ENCODE assay signal across 1 cellular context in genomic region chr5:123125172-123125508, GRCh38.
TF ChIP-seq lines count a peak whose summit lies in the region.

No MANE protein-coding gene starts in this region.

TF ChIP-seq in HEK293, 187 proteins besides CTCF, POLR2A, EP300 and RAD21 (continued from another document and continues in another):
- TF ChIP-seq OSR2 (tag by site-specific recombination; IDR thresholded peaks at IDR 0.05) (peak; percentile 86), ZSCAN30 (tag by site-specific recombination; IDR thresholded peaks at IDR 0.05) (no peak), ZSCAN23 (tag by site-specific recombination; IDR thresholded peaks at IDR 0.05) (peak; percentile 68; the same call in 1 of the 2 replicates), BCL6B (tag by site-specific recombination; IDR thresholded peaks at IDR 0.05) (0 out of 2 replicates have a peak, but pooled peaks have one; percentile 41), ZBTB26 (tag by site-specific recombination; optimal IDR thresholded peaks at IDR 0.05) (no peak), ZNF221 (tag by site-specific recombination; IDR thresholded peaks at IDR 0.05; ENCODE audit: borderline replicate concordance) (no peak), SETDB1 (IDR thresholded peaks at IDR 0.05; ENCODE audit: insufficient read length, low read length) (no peak), ZNF138 (tag by site-specific recombination; IDR thresholded peaks at IDR 0.05; ENCODE audit: borderline replicate concordance) (no peak), KLF9 (tag by site-specific recombination; IDR thresholded peaks at IDR 0.05; ENCODE audit: low read depth) (no peak), ZNF707 (tag by site-specific recombination; IDR thresholded peaks at IDR 0.05) (no peak), ZNF623 (tag by site-specific recombination; IDR thresholded peaks at IDR 0.05) (no peak), ZNF211 (tag by site-specific recombination; IDR thresholded peaks at IDR 0.05; ENCODE audit: low read depth) (no peak), KLF1 (tag by site-specific recombination; IDR thresholded peaks at IDR 0.05) (no peak), ZBTB10 (tag by site-specific recombination; IDR thresholded peaks at IDR 0.05) (no peak), ZNF362 (tag by site-specific recombination; IDR thresholded peaks at IDR 0.05) (peak; percentile 51; the same call in 1 of the 2 replicates), ZNF416 (tag by site-specific recombination; IDR thresholded peaks at IDR 0.05) (no peak), ZBTB44 (tag by site-specific recombination; IDR thresholded peaks at IDR 0.05) (peak; percentile 67; the same call in 1 of the 2 replicates), ZNF37A (tag by site-specific recombination; IDR thresholded peaks at IDR 0.05) (no peak), ZNF132 (tag by site-specific recombination; IDR thresholded peaks at IDR 0.05; ENCODE audit: borderline replicate concordance) (no peak), ZNF692 (tag by site-specific recombination; IDR thresholded peaks at IDR 0.05) (peak; percentile 60), TSHZ1 (tag by site-specific recombination; IDR thresholded peaks at IDR 0.05; ENCODE audit: borderline replicate concordance) (0 out of 2 replicates have a peak, but pooled peaks have one; percentile 45), ZBTB7A (tag by site-specific recombination; IDR thresholded peaks at IDR 0.05; ENCODE audit: low read depth) (no peak), BCL11B (tag by site-specific recombination; IDR thresholded peaks at IDR 0.05; ENCODE audit: low read depth) (no peak), OVOL3 (tag by site-specific recombination; IDR thresholded peaks at IDR 0.05) (no peak), SCRT1 (tag by site-specific recombination; IDR thresholded peaks at IDR 0.05; ENCODE audit: borderline replicate concordance) (no peak), ZNF580 (tag by site-specific recombination; IDR thresholded peaks at IDR 0.05) (no peak), ZNF26 (tag by site-specific recombination; IDR thresholded peaks at IDR 0.05) (no peak), ZNF561 (tag by site-specific recombination; IDR thresholded peaks at IDR 0.05; ENCODE audit: borderline replicate concordance) (0 out of 2 replicates have a peak, but pooled peaks have one; percentile 34), ZNF704 (tag by site-specific recombination; IDR thresholded peaks at IDR 0.05) (no peak), ZBTB49 (tag by site-specific recombination; IDR thresholded peaks at IDR 0.05; ENCODE audit: low read depth) (no peak), ZNF596 (tag by site-specific recombination; IDR thresholded peaks at IDR 0.05) (no peak), ZNF837 (tag by site-specific recombination; IDR thresholded peaks at IDR 0.05) (no peak), ZNF404 (tag by site-specific recombination; IDR thresholded peaks at IDR 0.05) (no peak), ZFHX2 (tag by site-specific recombination; conservative IDR thresholded peaks at IDR 0.05) (no peak), KLF8 (tag by site-specific recombination; IDR thresholded peaks at IDR 0.05) (no peak), ZNF600 (tag by site-specific recombination; IDR thresholded peaks at IDR 0.05) (no peak), ZNF19 (tag by site-specific recombination; IDR thresholded peaks at IDR 0.05; ENCODE audit: low read depth) (no peak), ZNF341 (tag by site-specific recombination; IDR thresholded peaks at IDR 0.05; ENCODE audit: low read depth) (no peak), ZNF248 (tag by site-specific recombination; IDR thresholded peaks at IDR 0.05) (no peak), ZNF426 (tag by site-specific recombination; IDR thresholded peaks at IDR 0.05) (no peak)
